ENCODE assay signal across 1 cellular context in the genomic region with DNA sequence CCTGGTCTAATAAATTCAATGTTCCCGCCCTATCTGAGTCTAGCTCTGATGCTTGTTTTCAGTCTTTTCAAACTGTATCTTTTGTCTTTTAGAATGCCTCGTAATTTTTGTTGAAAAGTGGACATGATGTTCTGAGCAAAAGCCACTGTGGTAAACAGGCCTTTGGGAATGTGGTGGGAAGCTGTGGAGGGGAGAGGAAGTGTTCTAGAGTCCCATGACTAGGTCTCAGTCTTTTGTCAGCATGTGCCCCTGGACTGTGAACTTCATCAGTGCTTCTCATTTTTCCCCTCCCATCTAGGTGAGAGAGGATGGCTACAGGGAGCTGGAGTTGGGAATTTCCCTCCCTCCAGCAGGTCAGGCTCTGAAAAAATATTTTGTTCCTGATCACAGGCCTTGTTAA.
TF ChIP-seq lines count a peak whose summit lies in the region.

No MANE protein-coding gene starts in this region.

TF ChIP-seq in HepG2, 621 proteins besides CTCF, POLR2A, EP300 and RAD21 (continued from another document and continues in another):
- TF ChIP-seq, protein P1, sequence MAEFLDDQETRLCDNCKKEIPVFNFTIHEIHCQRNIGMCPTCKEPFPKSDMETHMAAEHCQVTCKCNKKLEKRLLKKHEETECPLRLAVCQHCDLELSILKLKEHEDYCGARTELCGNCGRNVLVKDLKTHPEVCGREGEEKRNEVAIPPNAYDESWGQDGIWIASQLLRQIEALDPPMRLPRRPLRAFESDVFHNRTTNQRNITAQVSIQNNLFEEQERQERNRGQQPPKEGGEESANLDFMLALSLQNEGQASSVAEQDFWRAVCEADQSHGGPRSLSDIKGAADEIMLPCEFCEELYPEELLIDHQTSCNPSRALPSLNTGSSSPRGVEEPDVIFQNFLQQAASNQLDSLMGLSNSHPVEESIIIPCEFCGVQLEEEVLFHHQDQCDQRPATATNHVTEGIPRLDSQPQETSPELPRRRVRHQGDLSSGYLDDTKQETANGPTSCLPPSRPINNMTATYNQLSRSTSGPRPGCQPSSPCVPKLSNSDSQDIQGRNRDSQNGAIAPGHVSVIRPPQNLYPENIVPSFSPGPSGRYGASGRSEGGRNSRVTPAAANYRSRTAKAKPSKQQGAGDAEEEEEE (CRISPR knock-in tag; IDR thresholded peaks at IDR 0.05; ENCODE audit: borderline replicate concordance), result no peak
- TF ChIP-seq, protein P2, sequence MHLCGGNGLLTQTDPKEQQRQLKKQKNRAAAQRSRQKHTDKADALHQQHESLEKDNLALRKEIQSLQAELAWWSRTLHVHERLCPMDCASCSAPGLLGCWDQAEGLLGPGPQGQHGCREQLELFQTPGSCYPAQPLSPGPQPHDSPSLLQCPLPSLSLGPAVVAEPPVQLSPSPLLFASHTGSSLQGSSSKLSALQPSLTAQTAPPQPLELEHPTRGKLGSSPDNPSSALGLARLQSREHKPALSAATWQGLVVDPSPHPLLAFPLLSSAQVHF (CRISPR knock-in tag; IDR thresholded peaks at IDR 0.05), result no peak
- TF ChIP-seq, protein P3, sequence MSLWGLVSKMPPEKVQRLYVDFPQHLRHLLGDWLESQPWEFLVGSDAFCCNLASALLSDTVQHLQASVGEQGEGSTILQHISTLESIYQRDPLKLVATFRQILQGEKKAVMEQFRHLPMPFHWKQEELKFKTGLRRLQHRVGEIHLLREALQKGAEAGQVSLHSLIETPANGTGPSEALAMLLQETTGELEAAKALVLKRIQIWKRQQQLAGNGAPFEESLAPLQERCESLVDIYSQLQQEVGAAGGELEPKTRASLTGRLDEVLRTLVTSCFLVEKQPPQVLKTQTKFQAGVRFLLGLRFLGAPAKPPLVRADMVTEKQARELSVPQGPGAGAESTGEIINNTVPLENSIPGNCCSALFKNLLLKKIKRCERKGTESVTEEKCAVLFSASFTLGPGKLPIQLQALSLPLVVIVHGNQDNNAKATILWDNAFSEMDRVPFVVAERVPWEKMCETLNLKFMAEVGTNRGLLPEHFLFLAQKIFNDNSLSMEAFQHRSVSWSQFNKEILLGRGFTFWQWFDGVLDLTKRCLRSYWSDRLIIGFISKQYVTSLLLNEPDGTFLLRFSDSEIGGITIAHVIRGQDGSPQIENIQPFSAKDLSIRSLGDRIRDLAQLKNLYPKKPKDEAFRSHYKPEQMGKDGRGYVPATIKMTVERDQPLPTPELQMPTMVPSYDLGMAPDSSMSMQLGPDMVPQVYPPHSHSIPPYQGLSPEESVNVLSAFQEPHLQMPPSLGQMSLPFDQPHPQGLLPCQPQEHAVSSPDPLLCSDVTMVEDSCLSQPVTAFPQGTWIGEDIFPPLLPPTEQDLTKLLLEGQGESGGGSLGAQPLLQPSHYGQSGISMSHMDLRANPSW (CRISPR knock-in tag; IDR thresholded peaks at IDR 0.05; ENCODE audit: borderline replicate concordance), result no peak
- 0 out of 2 replicates have a peak, but pooled peaks have one; percentile 41 for TF ChIP-seq MIXL1 (CRISPR knock-in tag; IDR thresholded peaks at IDR 0.05)
- no peak for TF ChIP-seq ZNF224 (CRISPR knock-in tag; IDR thresholded peaks at IDR 0.05)
- TF ChIP-seq, protein P4, sequence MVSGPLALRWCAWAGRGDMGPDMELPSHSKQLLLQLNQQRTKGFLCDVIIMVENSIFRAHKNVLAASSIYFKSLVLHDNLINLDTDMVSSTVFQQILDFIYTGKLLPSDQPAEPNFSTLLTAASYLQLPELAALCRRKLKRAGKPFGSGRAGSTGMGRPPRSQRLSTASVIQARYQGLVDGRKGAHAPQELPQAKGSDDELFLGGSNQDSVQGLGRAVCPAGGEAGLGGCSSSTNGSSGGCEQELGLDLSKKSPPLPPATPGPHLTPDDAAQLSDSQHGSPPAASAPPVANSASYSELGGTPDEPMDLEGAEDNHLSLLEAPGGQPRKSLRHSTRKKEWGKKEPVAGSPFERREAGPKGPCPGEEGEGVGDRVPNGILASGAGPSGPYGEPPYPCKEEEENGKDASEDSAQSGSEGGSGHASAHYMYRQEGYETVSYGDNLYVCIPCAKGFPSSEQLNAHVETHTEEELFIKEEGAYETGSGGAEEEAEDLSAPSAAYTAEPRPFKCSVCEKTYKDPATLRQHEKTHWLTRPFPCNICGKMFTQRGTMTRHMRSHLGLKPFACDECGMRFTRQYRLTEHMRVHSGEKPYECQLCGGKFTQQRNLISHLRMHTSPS (CRISPR knock-in tag; IDR thresholded peaks at IDR 0.05; ENCODE audit: low read depth), result no peak
- TF ChIP-seq, protein P5, sequence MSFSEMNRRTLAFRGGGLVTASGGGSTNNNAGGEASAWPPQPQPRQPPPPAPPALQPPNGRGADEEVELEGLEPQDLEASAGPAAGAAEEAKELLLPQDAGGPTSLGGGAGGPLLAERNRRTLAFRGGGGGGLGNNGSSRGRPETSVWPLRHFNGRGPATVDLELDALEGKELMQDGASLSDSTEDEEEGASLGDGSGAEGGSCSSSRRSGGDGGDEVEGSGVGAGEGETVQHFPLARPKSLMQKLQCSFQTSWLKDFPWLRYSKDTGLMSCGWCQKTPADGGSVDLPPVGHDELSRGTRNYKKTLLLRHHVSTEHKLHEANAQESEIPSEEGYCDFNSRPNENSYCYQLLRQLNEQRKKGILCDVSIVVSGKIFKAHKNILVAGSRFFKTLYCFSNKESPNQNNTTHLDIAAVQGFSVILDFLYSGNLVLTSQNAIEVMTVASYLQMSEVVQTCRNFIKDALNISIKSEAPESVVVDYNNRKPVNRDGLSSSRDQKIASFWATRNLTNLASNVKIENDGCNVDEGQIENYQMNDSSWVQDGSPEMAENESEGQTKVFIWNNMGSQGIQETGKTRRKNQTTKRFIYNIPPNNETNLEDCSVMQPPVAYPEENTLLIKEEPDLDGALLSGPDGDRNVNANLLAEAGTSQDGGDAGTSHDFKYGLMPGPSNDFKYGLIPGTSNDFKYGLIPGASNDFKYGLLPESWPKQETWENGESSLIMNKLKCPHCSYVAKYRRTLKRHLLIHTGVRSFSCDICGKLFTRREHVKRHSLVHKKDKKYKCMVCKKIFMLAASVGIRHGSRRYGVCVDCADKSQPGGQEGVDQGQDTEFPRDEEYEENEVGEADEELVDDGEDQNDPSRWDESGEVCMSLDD (CRISPR knock-in tag; IDR thresholded peaks at IDR 0.05; ENCODE audit: borderline replicate concordance), result no peak
- TF ChIP-seq ZNF720 (CRISPR knock-in tag; IDR thresholded peaks at IDR 0.05), result no peak
- TF ChIP-seq ZNF878 (CRISPR knock-in tag; IDR thresholded peaks at IDR 0.05), result no peak
- TF ChIP-seq, protein P6, sequence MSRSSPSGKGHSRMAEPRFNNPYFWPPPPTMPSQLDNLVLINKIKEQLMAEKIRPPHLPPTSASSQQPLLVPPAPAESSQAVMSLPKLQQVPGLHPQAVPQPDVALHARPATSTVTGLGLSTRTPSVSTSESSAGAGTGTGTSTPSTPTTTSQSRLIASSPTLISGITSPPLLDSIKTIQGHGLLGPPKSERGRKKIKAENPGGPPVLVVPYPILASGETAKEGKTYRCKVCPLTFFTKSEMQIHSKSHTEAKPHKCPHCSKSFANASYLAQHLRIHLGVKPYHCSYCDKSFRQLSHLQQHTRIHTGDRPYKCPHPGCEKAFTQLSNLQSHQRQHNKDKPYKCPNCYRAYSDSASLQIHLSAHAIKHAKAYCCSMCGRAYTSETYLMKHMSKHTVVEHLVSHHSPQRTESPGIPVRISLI (CRISPR knock-in tag; IDR thresholded peaks at IDR 0.05; ENCODE audit: borderline replicate concordance), result no peak
- no peak for TF ChIP-seq CENPT (CRISPR knock-in tag; IDR thresholded peaks at IDR 0.05; ENCODE audit: low read depth)
- no peak for TF ChIP-seq RBM22 (optimal IDR thresholded peaks at IDR 0.05; ENCODE audit: low read length)
- TF ChIP-seq, protein P7, sequence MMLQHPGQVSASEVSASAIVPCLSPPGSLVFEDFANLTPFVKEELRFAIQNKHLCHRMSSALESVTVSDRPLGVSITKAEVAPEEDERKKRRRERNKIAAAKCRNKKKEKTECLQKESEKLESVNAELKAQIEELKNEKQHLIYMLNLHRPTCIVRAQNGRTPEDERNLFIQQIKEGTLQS (CRISPR knock-in tag; IDR thresholded peaks at IDR 0.05), result no peak
- TF ChIP-seq ZNF816 (CRISPR knock-in tag; IDR thresholded peaks at IDR 0.05; ENCODE audit: borderline replicate concordance), result no peak
- no peak for TF ChIP-seq NR2F6 (IDR thresholded peaks at IDR 0.05)
- TF ChIP-seq NR2F6 (CRISPR knock-in tag; IDR thresholded peaks at IDR 0.05), result peak; percentile 31; the same call in 1 of the 2 replicates
- no peak for TF ChIP-seq TBP (CRISPR knock-in tag; IDR thresholded peaks at IDR 0.05)
- no peak for TF ChIP-seq PCBP1 (IDR thresholded peaks at IDR 0.05; ENCODE audit: borderline replicate concordance, low read depth, low read length)
- no peak for TF ChIP-seq ZNF138 (CRISPR knock-in tag; IDR thresholded peaks at IDR 0.05; ENCODE audit: low read depth)
- no peak for TF ChIP-seq BORCS8-MEF2B (CRISPR knock-in tag; IDR thresholded peaks at IDR 0.05)
- TF ChIP-seq, protein P8, sequence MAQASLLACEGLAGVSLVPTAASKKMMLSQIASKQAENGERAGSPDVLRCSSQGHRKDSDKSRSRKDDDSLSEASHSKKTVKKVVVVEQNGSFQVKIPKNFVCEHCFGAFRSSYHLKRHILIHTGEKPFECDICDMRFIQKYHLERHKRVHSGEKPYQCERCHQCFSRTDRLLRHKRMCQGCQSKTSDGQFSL (CRISPR knock-in tag; IDR thresholded peaks at IDR 0.05), result no peak
- TF ChIP-seq NFE2L1 (CRISPR knock-in tag; IDR thresholded peaks at IDR 0.05; ENCODE audit: borderline replicate concordance), result no peak
- TF ChIP-seq ZFX (CRISPR knock-in tag; IDR thresholded peaks at IDR 0.05; ENCODE audit: low read depth), result no peak
- TF ChIP-seq ZNF143 (CRISPR knock-in tag; IDR thresholded peaks at IDR 0.05), result no peak
- no peak for TF ChIP-seq ZNF572 (CRISPR knock-in tag; IDR thresholded peaks at IDR 0.05)
- no peak for TF ChIP-seq RXRA (CRISPR knock-in tag; IDR thresholded peaks at IDR 0.05)
- TF ChIP-seq, protein P9, sequence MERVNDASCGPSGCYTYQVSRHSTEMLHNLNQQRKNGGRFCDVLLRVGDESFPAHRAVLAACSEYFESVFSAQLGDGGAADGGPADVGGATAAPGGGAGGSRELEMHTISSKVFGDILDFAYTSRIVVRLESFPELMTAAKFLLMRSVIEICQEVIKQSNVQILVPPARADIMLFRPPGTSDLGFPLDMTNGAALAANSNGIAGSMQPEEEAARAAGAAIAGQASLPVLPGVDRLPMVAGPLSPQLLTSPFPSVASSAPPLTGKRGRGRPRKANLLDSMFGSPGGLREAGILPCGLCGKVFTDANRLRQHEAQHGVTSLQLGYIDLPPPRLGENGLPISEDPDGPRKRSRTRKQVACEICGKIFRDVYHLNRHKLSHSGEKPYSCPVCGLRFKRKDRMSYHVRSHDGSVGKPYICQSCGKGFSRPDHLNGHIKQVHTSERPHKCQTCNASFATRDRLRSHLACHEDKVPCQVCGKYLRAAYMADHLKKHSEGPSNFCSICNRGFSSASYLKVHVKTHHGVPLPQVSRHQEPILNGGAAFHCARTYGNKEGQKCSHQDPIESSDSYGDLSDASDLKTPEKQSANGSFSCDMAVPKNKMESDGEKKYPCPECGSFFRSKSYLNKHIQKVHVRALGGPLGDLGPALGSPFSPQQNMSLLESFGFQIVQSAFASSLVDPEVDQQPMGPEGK (CRISPR knock-in tag; IDR thresholded peaks at IDR 0.05), result 0 out of 2 replicates have a peak, but pooled peaks have one; percentile 15
- no peak for TF ChIP-seq LCORL (IDR thresholded peaks at IDR 0.05)
- TF ChIP-seq LCORL (CRISPR knock-in tag; IDR thresholded peaks at IDR 0.05), result no peak
- peak; percentile 60; the same call in 1 of the 2 replicates for TF ChIP-seq ZNF317 (CRISPR knock-in tag; IDR thresholded peaks at IDR 0.05)
- no peak for TF ChIP-seq POLR2AphosphoS5 (IDR thresholded peaks at IDR 0.05; ENCODE audit: low read depth, low read length)
- TF ChIP-seq, protein P10, sequence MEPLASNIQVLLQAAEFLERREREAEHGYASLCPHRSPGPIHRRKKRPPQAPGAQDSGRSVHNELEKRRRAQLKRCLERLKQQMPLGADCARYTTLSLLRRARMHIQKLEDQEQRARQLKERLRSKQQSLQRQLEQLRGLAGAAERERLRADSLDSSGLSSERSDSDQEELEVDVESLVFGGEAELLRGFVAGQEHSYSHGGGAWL (CRISPR knock-in tag; IDR thresholded peaks at IDR 0.05), result no peak
- TF ChIP-seq, protein P11, sequence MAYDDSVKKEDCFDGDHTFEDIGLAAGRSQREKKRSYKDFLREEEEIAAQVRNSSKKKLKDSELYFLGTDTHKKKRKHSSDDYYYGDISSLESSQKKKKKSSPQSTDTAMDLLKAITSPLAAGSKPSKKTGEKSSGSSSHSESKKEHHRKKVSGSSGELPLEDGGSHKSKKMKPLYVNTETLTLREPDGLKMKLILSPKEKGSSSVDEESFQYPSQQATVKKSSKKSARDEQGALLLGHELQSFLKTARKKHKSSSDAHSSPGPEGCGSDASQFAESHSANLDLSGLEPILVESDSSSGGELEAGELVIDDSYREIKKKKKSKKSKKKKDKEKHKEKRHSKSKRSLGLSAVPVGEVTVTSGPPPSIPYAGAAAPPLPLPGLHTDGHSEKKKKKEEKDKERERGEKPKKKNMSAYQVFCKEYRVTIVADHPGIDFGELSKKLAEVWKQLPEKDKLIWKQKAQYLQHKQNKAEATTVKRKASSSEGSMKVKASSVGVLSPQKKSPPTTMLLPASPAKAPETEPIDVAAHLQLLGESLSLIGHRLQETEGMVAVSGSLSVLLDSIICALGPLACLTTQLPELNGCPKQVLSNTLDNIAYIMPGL (CRISPR knock-in tag; IDR thresholded peaks at IDR 0.05; ENCODE audit: borderline replicate concordance in 1 of 2, low read depth in 1 of 2), result no peak
- TF ChIP-seq RARA (CRISPR knock-in tag; IDR thresholded peaks at IDR 0.05), result peak; percentile 45; the same call in 1 of the 2 replicates
- no peak for TF ChIP-seq ZNF577 (CRISPR knock-in tag; IDR thresholded peaks at IDR 0.05; ENCODE audit: borderline replicate concordance, low read depth)
- TF ChIP-seq ZNF441 (CRISPR knock-in tag; IDR thresholded peaks at IDR 0.05; ENCODE audit: borderline replicate concordance), result 0 out of 2 replicates have a peak, but pooled peaks have one; percentile 47
- TF ChIP-seq, protein P12, sequence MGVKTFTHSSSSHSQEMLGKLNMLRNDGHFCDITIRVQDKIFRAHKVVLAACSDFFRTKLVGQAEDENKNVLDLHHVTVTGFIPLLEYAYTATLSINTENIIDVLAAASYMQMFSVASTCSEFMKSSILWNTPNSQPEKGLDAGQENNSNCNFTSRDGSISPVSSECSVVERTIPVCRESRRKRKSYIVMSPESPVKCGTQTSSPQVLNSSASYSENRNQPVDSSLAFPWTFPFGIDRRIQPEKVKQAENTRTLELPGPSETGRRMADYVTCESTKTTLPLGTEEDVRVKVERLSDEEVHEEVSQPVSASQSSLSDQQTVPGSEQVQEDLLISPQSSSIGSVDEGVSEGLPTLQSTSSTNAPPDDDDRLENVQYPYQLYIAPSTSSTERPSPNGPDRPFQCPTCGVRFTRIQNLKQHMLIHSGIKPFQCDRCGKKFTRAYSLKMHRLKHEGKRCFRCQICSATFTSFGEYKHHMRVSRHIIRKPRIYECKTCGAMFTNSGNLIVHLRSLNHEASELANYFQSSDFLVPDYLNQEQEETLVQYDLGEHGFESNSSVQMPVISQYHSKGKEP (CRISPR knock-in tag; IDR thresholded peaks at IDR 0.05), result no peak
- TF ChIP-seq NFKB2 (CRISPR knock-in tag; IDR thresholded peaks at IDR 0.05; ENCODE audit: borderline replicate concordance), result no peak
- TF ChIP-seq, protein P13, sequence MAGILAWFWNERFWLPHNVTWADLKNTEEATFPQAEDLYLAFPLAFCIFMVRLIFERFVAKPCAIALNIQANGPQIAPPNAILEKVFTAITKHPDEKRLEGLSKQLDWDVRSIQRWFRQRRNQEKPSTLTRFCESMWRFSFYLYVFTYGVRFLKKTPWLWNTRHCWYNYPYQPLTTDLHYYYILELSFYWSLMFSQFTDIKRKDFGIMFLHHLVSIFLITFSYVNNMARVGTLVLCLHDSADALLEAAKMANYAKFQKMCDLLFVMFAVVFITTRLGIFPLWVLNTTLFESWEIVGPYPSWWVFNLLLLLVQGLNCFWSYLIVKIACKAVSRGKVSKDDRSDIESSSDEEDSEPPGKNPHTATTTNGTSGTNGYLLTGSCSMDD (CRISPR knock-in tag; IDR thresholded peaks at IDR 0.05), result no peak
- TF ChIP-seq ZNF160 (CRISPR knock-in tag; IDR thresholded peaks at IDR 0.05), result no peak
- TF ChIP-seq SNRNP70 (IDR thresholded peaks at IDR 0.05; ENCODE audit: low read depth, low read length), result no peak
- TF ChIP-seq CBFB (CRISPR knock-in tag; IDR thresholded peaks at IDR 0.05), result no peak
- no peak for TF ChIP-seq TAF1 (CRISPR knock-in tag; IDR thresholded peaks at IDR 0.05)
